In genomic region chr17:72479113-72479512, GRCh38 we compare ENCODE assay signal across 14 cellular contexts.
DNase-seq lines count a peak whose midpoint lies in the region; ATAC-seq, FAIRE-seq and TF ChIP-seq lines count a peak whose summit lies in the region.
"Had no signal": no experiment of that assay in that cellular context is flagged by ENCODE, and none has a peak within 500 bp of the region (broad histone marks: within the 10 kb centered on the region; RNA-seq: fewer than 3 reads in every experiment).

No MANE protein-coding gene starts in this region.

- no peak for ATAC-seq in HG02852 (IDR thresholded peaks at IDR 0.05; ENCODE audit: unreplicated experiment)
- ATAC-seq in GM18870 (IDR thresholded peaks at IDR 0.05; ENCODE audit: unreplicated experiment) = no peak

- peak; percentile 3 for TF ChIP-seq CTCF in astrocyte of the cerebellum (IDR thresholded peaks at IDR 0.05; ENCODE audit: low read depth, low read length, missing control alignments)
- TF ChIP-seq CTCF in retinal pigment epithelial cell (conservative IDR thresholded peaks at IDR 0.05; ENCODE audit: low read depth, low read length) = peak; percentile 30

- in situ Hi-C loops in astrocyte of the cerebellum (cut with HindIII; ENCODE audit: low sequenced_read_pairs) = no loop called here

- H3K4me3 ChIP-seq in astrocyte of the cerebellum (ENCODE audit: low read depth, low read length) (no peak overlapping the region), retinal pigment epithelial cell (ENCODE audit: low read length) (no peak overlapping the region)
- H3K4me3 ChIP-seq: MG63, thyroid gland had no signal

- DNase-seq in NCI-H2196 (lab: John Stamatoyannopoulos, UW; ENCODE audit: unreplicated experiment) (peak; percentile 52), NCI-H2196 treated with DMSO at 0.1 percent for 48 hours (lab: John Stamatoyannopoulos, UW; ENCODE audit: unreplicated experiment) (no peak), HTR-8/SVneo (ENCODE audit: insufficient read length, low spot score) (no peak), astrocyte of the cerebellum (ENCODE audit: low read depth) (no peak), retinal pigment epithelial cell (ENCODE audit: low read depth) (no peak), SW 1271 (lab: John Stamatoyannopoulos, UW) (no peak)
- DNase-seq: activated CD8-positive, alpha-beta memory T cell treated with anti-CD3 and anti-CD28 coated beads, Interleukin-2, amount 50 U/mL, for 4 hours; activated naive CD4-positive, alpha-beta T cell treated with anti-CD3 and anti-CD28 coated beads, Interleukin-2, amount 10 ng/mL, durations not matched to agents 7 days and 5 days; MG63; NCI-H446; thyroid gland had no signal

- FAIRE-seq in HTR-8/SVneo (lab: Jason Lieb, UNC) = peak; percentile 57
- FAIRE-seq: TTC549 had no signal
